Comparison of ENCODE assay signal across 14 cellular contexts in genomic region chr21:33451634-33452071, GRCh38. TPM values are rescaled to one million over a fixed set of nuclear protein-coding genes. Genes with fewer than 3 reads are reported as not detected.
DNase-seq lines count a peak whose midpoint lies in the region; ATAC-seq, FAIRE-seq and TF ChIP-seq lines count a peak whose summit lies in the region.
"Had no signal": no experiment of that assay in that cellular context is flagged by ENCODE, and none has a peak within 500 bp of the region (broad histone marks: within the 10 kb centered on the region; RNA-seq: fewer than 3 reads in every experiment).

No MANE protein-coding gene starts in this region.

- no peak overlapping the region for H3K4me3 Mint-ChIP-seq in osteocyte (ENCODE audit: unreplicated experiment)
- H3K4me3 Mint-ChIP-seq: CD4-positive, alpha-beta T cell; T-helper 2 cell treated with Interferon-gamma antibody and Interleukin-4, amounts not matched to agents 5 μg/mL and 100 μg/mL, for 36 hours had no signal

- ATAC-seq in esophagus mucosa (peak; percentile 55), GM18517 (IDR thresholded peaks at IDR 0.05; ENCODE audit: unreplicated experiment) (no peak), HG03095 (IDR thresholded peaks at IDR 0.05; ENCODE audit: unreplicated experiment) (no peak)
- ATAC-seq in activated CD4-positive, CD25-positive, alpha-beta regulatory T cell treated with anti-CD3 and anti-CD28 coated beads, Interleukin-2, amount 50 U/mL, for 24 hours, result no peak
- ATAC-seq: body of pancreas had no signal

- H3K27me3 Mint-ChIP-seq in osteocyte (ENCODE audit: unreplicated experiment), result no peaks in the 10 kb centered on the region
- H3K27me3 Mint-ChIP-seq: CD4-positive, alpha-beta T cell had no signal

- TF ChIP-seq CTCF in osteocyte (IDR thresholded peaks at IDR 0.05), result no peak

- H3K4me1 Mint-ChIP-seq in osteocyte (ENCODE audit: unreplicated experiment), result peaks cover 12% of the 10 kb centered on the region

- H3K9me3 Mint-ChIP-seq in osteocyte (ENCODE audit: unreplicated experiment), result no peaks in the 10 kb centered on the region
- H3K9me3 Mint-ChIP-seq: CD4-positive, alpha-beta T cell; T-helper 2 cell treated with Interferon-gamma antibody and Interleukin-4, amounts not matched to agents 5 μg/mL and 100 μg/mL, for 36 hours had no signal

- DNase-seq in HCEC 1CT (peak; percentile 4), RCC 7860 (ENCODE audit: low spot score) (peak; percentile 17), osteocyte (ENCODE audit: extremely low spot score, unreplicated experiment) (no peak), NCI-H446 (lab: John Stamatoyannopoulos, UW) (no peak)
- DNase-seq: activated effector memory CD4-positive, alpha-beta T cell treated with anti-CD3 and anti-CD28 coated beads, Interleukin-2, amount 50 U/mL, for 16 hours; body of pancreas; CD4-positive, alpha-beta T cell; NCI-H1092 treated with DMSO at 0.1 percent for 48 hours; NCI-H446 treated with DMSO at 0.1 percent for 48 hours had no signal

- FAIRE-seq in RCC 7860 (lab: Jason Lieb, UNC), result no peak

- peaks cover 29% of the 10 kb centered on the region for H3K36me3 Mint-ChIP-seq in osteocyte (ENCODE audit: unreplicated experiment)

- peak overlapping the region; percentile 13 for H3K27ac Mint-ChIP-seq in osteocyte (ENCODE audit: unreplicated experiment)
- H3K27ac Mint-ChIP-seq: CD4-positive, alpha-beta T cell; T-helper 2 cell treated with Interferon-gamma antibody and Interleukin-4, amounts not matched to agents 5 μg/mL and 100 μg/mL, for 36 hours had no signal

RNA-seq across cellular contexts. Expression of gene TMEM50B, which starts 28.1 kb away (rescaled TPM):
- 15.1 TPM for total RNA-seq in esophagus mucosa
- total RNA-seq in osteocyte, result 44.0 and 47.9 TPM in 2 replicates

RNA-seq across cellular contexts. Expression of gene DNAJC28, which starts 39.9 kb away (rescaled TPM):
- 0.52 TPM for total RNA-seq in esophagus mucosa
- 2.1 and 2.7 TPM in 2 replicates for total RNA-seq in osteocyte
- total RNA-seq: CD4-positive, alpha-beta T cell had no signal

RNA-seq across cellular contexts. Expression of gene IFNGR2, which starts 48.4 kb away (rescaled TPM):
- total RNA-seq in esophagus mucosa (86.8 TPM), osteocyte (55.4 and 55.6 TPM in 2 replicates)

Comparison
In these comparisons a context has a peak if more than half of its experiments do, and no peak if none do; other contexts are left out.
1. DNase-seq: peak in HCEC 1CT (single experiment) and RCC 7860 (single experiment); none in osteocyte (single experiment) and NCI-H446 (0 of 2).